ENCODE assay signal across 11 cellular contexts in the genomic region with DNA sequence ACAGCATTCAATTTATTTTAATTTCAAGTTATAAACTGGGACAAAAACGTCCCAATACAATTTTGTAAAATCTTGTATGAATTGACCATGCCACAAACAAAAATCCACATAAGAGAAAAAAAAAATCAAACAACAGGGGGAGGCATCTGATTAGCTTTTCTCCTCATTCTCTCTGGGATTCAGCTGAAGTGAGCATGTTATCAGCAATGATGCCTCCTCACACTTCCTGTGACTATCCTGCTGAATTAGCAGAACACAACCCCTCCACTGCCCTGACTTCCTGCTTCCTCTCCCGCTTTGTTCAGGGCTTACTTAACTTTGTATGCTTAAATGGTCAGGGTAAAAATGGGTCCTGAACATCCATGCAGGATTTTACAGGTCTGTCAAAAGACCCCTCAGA.
DNase-seq lines count a peak whose midpoint lies in the region; ATAC-seq and TF ChIP-seq lines count a peak whose summit lies in the region.
"Had no signal": no experiment of that assay in that cellular context is flagged by ENCODE, and none has a peak within 500 bp of the region (broad histone marks: within the 10 kb centered on the region; RNA-seq: fewer than 3 reads in every experiment).

No MANE protein-coding gene starts in this region.

- no peak for ATAC-seq in GM19397 (IDR thresholded peaks at IDR 0.05; ENCODE audit: unreplicated experiment)

- H3K4me1 Mint-ChIP-seq in activated CD4-positive, alpha-beta T cell treated with anti-CD3 and anti-CD28 coated beads, Interleukin-2, amount 10 ng/mL, durations not matched to agents 7 days and 5 days, result peaks cover 83% of the 10 kb centered on the region

- no peaks in the 10 kb centered on the region for H3K36me3 ChIP-seq in tibial nerve
- H3K36me3 ChIP-seq: stomach had no signal

- H3K27ac Mint-ChIP-seq in activated CD4-positive, alpha-beta T cell treated with anti-CD3 and anti-CD28 coated beads, Interleukin-2, amount 10 ng/mL, durations not matched to agents 7 days and 5 days, result peak overlapping the region; percentile 74

- H3K4me1 ChIP-seq in tibial nerve, result peaks cover 0 to 98% (median 32%) of the 10 kb centered on the region in 4 donors

- peak in 1 of 2 donors; percentile 35 for TF ChIP-seq EP300 in tibial nerve (IDR thresholded peaks at IDR 0.05)

- peak; percentile 25 for DNase-seq in activated CD4-positive, alpha-beta T cell treated with anti-CD3 and anti-CD28 coated beads, Interleukin-2, amount 10 ng/mL, durations not matched to agents 7 days and 5 days
- no peak for DNase-seq in activated CD4-positive, alpha-beta T cell treated with anti-CD3 and anti-CD28 coated beads, Interleukin-2, amount 50 U/mL, for 1 hour
- DNase-seq in SK-MEL-5 (ENCODE audit: low read depth, low spot score) (peak; percentile 54), fibroblast of mammary gland (ENCODE audit: low read depth) (peak; percentile 49), pons (ENCODE audit: low spot score) (peak; percentile 64), tibial nerve (ENCODE audit: low spot score in 2 of 2) (no peak), germinal center (ENCODE audit: low spot score) (no peak)
- DNase-seq: COR-L47; NK-92 treated with Interleukin-12 subunit alpha and Interleukin-12 subunit beta, amount 100 ng/mL, for 24 hours; stomach had no signal

- no peaks in the 10 kb centered on the region for H3K9me3 Mint-ChIP-seq in activated CD4-positive, alpha-beta T cell treated with anti-CD3 and anti-CD28 coated beads, Interleukin-2, amount 10 ng/mL, durations not matched to agents 7 days and 5 days

- no peaks in the 10 kb centered on the region for H3K27me3 ChIP-seq in tibial nerve
- H3K27me3 ChIP-seq: stomach had no signal

- H3K27ac ChIP-seq in tibial nerve, result peak overlapping the region in 1 of 4 donors; percentile 23

- H3K27me3 Mint-ChIP-seq in activated CD4-positive, alpha-beta T cell treated with anti-CD3 and anti-CD28 coated beads, Interleukin-2, amount 10 ng/mL, durations not matched to agents 7 days and 5 days, result no peaks in the 10 kb centered on the region

- no peaks in the 10 kb centered on the region for H3K9me3 ChIP-seq in tibial nerve
- H3K9me3 ChIP-seq: stomach had no signal

- H3K36me3 Mint-ChIP-seq in activated CD4-positive, alpha-beta T cell treated with anti-CD3 and anti-CD28 coated beads, Interleukin-2, amount 10 ng/mL, durations not matched to agents 7 days and 5 days (ENCODE audit: low read depth), result peaks cover 20% of the 10 kb centered on the region

- POLR2A ChIA-PET in activated CD4-positive, alpha-beta T cell treated with anti-CD3 and anti-CD28 coated beads, Interleukin-2, amount 10 ng/mL, durations not matched to agents 7 days and 5 days (lab: Charles Lee), result no interaction called here

- CTCF ChIA-PET in activated CD4-positive, alpha-beta T cell treated with anti-CD3 and anti-CD28 coated beads, Interleukin-2, amount 10 ng/mL, durations not matched to agents 7 days and 5 days (lab: Charles Lee), result no interaction called here

- no peak overlapping the region for H3K4me3 ChIP-seq in fibroblast of mammary gland (ENCODE audit: control insufficient read depth, low read depth, low read length)
- H3K4me3 ChIP-seq in tibial nerve, result no peak overlapping the region
- H3K4me3 ChIP-seq: stomach had no signal

- in situ Hi-C loops in SK-MEL-5 (cut with HindIII; ENCODE audit: low pct_unique_long_range_greater_than_20kb, low sequenced_read_pairs), result no loop called here

- no peak for TF ChIP-seq POLR2A in tibial nerve (IDR thresholded peaks at IDR 0.05)

- 34 to 47% methylated on average over 2 of the region's 2 CpGs for WGBS in tibial nerve, 2 donors

- no peak overlapping the region for H3K4me3 Mint-ChIP-seq in activated CD4-positive, alpha-beta T cell treated with anti-CD3 and anti-CD28 coated beads, Interleukin-2, amount 10 ng/mL, durations not matched to agents 7 days and 5 days

- no peak for TF ChIP-seq CTCF in fibroblast of mammary gland (conservative IDR thresholded peaks at IDR 0.05; ENCODE audit: control insufficient read depth, insufficient read depth, low read depth, low read length)
- TF ChIP-seq CTCF in tibial nerve (IDR thresholded peaks at IDR 0.05), result peak in 1 of 5 experiments; percentile 19

Comparison
In these comparisons a context has a peak if more than half of its experiments do, and no peak if none do; other contexts are left out.
1. DNase-seq: peak in activated CD4-positive, alpha-beta T cell treated with anti-CD3 and anti-CD28 coated beads, Interleukin-2, amount 10 ng/mL, durations not matched to agents 7 days and 5 days (single experiment), SK-MEL-5 (single experiment), fibroblast of mammary gland (single experiment) and pons (single experiment); none in activated CD4-positive, alpha-beta T cell treated with anti-CD3 and anti-CD28 coated beads, Interleukin-2, amount 50 U/mL, for 1 hour (single experiment), tibial nerve (0 of 2) and germinal center (single experiment).